In genomic region chr11:113643701-113644100, GRCh38 we compare ENCODE assay signal across 2 cellular contexts.
TF ChIP-seq lines count a peak whose summit lies in the region.

No MANE protein-coding gene starts in this region.

TF ChIP-seq in IMR-90, 13 proteins besides CTCF, POLR2A, EP300 and RAD21:
- TF ChIP-seq MXI1 (IDR thresholded peaks at IDR 0.05; ENCODE audit: borderline replicate concordance, low read depth, low read length), result no peak
- no peak for TF ChIP-seq CHD1 (IDR thresholded peaks at IDR 0.05; ENCODE audit: low read depth, low read length)
- TF ChIP-seq FOS (IDR thresholded peaks at IDR 0.05; ENCODE audit: low read depth, low read length), result no peak
- no peak for TF ChIP-seq BHLHE40 (IDR thresholded peaks at IDR 0.05; ENCODE audit: low read depth, low read length)
- no peak for TF ChIP-seq ELK1 (IDR thresholded peaks at IDR 0.05; ENCODE audit: borderline replicate concordance, low read depth, low read length)
- no peak for TF ChIP-seq RCOR1 (IDR thresholded peaks at IDR 0.05; ENCODE audit: insufficient replicate concordance, low read length)
- TF ChIP-seq MAZ (IDR thresholded peaks at IDR 0.05; ENCODE audit: borderline replicate concordance, low read depth, low read length), result no peak
- TF ChIP-seq NFE2L2 (IDR thresholded peaks at IDR 0.05; ENCODE audit: low read depth, low read length), result no peak
- no peak for TF ChIP-seq SMC3 (IDR thresholded peaks at IDR 0.05; ENCODE audit: low read depth, low read length)
- TF ChIP-seq RFX5 (IDR thresholded peaks at IDR 0.05; ENCODE audit: low read depth, low read length), result no peak
- no peak for TF ChIP-seq USF2 (IDR thresholded peaks at IDR 0.05; ENCODE audit: low read depth, low read length)
- TF ChIP-seq MAFK (IDR thresholded peaks at IDR 0.05; ENCODE audit: low read depth, low read length), result no peak
- no peak for TF ChIP-seq CEBPB (IDR thresholded peaks at IDR 0.05; ENCODE audit: low read depth, low read length)

TF ChIP-seq in SK-N-SH treated with all-trans-retinoic acid at 6 μM for 48 hours, 23 proteins besides CTCF, POLR2A, EP300 and RAD21:
- TF ChIP-seq GLIS3 (CRISPR knock-in tag; IDR thresholded peaks at IDR 0.05), result no peak
- TF ChIP-seq RARB (CRISPR knock-in tag; IDR thresholded peaks at IDR 0.05), result no peak
- no peak for TF ChIP-seq OSR1 (CRISPR knock-in tag; IDR thresholded peaks at IDR 0.05)
- TF ChIP-seq SNAI2 (CRISPR knock-in tag; IDR thresholded peaks at IDR 0.05), result no peak
- no peak for TF ChIP-seq ZNF8 (CRISPR knock-in tag; IDR thresholded peaks at IDR 0.05)
- no peak for TF ChIP-seq ZFP30 (CRISPR knock-in tag; IDR thresholded peaks at IDR 0.05)
- TF ChIP-seq PPARA (CRISPR knock-in tag; IDR thresholded peaks at IDR 0.05; ENCODE audit: borderline replicate concordance), result no peak
- no peak for TF ChIP-seq BACH2 (CRISPR knock-in tag; IDR thresholded peaks at IDR 0.05; ENCODE audit: borderline replicate concordance)
- TF ChIP-seq TSHZ2 (CRISPR knock-in tag; IDR thresholded peaks at IDR 0.05), result no peak
- no peak for TF ChIP-seq ESRRG (CRISPR knock-in tag; IDR thresholded peaks at IDR 0.05)
- TF ChIP-seq ZNF70 (CRISPR knock-in tag; IDR thresholded peaks at IDR 0.05), result no peak
- no peak for TF ChIP-seq ZNF565 (CRISPR knock-in tag; conservative IDR thresholded peaks at IDR 0.05; ENCODE audit: low read depth)
- no peak for TF ChIP-seq ZFP3 (CRISPR knock-in tag; IDR thresholded peaks at IDR 0.05)
- TF ChIP-seq TOX (CRISPR knock-in tag; IDR thresholded peaks at IDR 0.05; ENCODE audit: borderline replicate concordance), result no peak
- TF ChIP-seq ARNTL (CRISPR knock-in tag; IDR thresholded peaks at IDR 0.05; ENCODE audit: borderline replicate concordance, low read depth), result no peak
- TF ChIP-seq CSDC2 (CRISPR knock-in tag; IDR thresholded peaks at IDR 0.05), result no peak
- TF ChIP-seq PATZ1 (CRISPR knock-in tag; IDR thresholded peaks at IDR 0.05; ENCODE audit: borderline replicate concordance), result no peak
- TF ChIP-seq ZC3H10 (CRISPR knock-in tag; IDR thresholded peaks at IDR 0.05), result no peak
